In the genomic region with DNA sequence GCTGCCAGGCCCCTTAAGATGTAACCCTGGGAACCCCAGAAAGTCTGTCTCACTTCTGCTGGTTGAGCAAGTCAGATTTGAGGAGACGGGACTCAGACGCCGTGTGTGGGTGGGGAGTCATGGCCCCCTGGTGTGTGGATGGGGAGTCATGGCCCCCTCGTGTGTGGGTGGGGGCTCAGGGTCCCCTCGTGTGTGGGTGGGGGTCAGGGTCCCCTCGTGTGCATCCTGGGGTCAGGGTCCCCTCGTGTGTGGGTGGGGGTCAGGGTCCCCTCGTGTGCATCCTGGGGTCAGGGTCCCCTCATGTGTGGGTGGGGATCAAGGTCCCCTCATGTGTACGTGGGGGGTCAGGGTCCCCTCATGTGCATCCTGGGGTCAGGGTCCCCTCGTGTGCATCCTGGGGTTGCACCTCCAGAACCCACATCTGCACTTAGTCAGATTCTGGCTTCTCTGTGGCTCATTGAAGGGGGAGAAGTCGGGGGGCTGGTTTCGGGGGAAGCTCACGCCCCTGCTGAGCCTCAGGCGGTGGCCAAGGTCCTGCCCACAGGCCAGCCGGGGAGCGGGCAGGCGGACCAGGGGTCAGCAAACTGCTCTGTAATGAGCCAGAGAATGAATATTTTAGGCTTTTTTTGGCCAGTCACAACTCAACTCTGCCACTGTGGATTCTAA, we compare ENCODE assay signal across 14 cellular contexts. TPM values are rescaled to one million over a fixed set of nuclear protein-coding genes. Genes with fewer than 3 reads are reported as not detected.
A peak's percentile ranks its signal among the peaks of the same experiment; 100 is the strongest.
DNase-seq lines count a peak whose midpoint lies in the region; TF ChIP-seq lines count a peak whose summit lies in the region.
"Had no signal": no experiment of that assay in that cellular context is flagged by ENCODE, and none has a peak within 500 bp of the region (broad histone marks: within the 10 kb centered on the region; RNA-seq: fewer than 3 reads in every experiment).

No MANE protein-coding gene starts in this region.

- WGBS in stomach, 5 donors, result 66 to 77% (median 71%) methylated on average over 13 to 17 of the region's 17 CpGs
- WGBS in SK-N-SH (ENCODE audit: low lambda C conversion rate), result 85% methylated on average over 9 of the region's 17 CpGs

- no peaks in the 10 kb centered on the region for H3K9me3 ChIP-seq in stomach
- H3K9me3 ChIP-seq in SK-N-SH, result no peaks in the 10 kb centered on the region
- H3K9me3 ChIP-seq in PC-9 (ENCODE audit: insufficient read depth, low read depth), result no peaks in the 10 kb centered on the region

- TF ChIP-seq RAD21 in SK-N-SH (IDR thresholded peaks at IDR 0.05; ENCODE audit: low read length), result no peak

- H3K36me3 Mint-ChIP-seq in HFFc6 (ENCODE audit: low read depth), result no peaks in the 10 kb centered on the region
- H3K36me3 Mint-ChIP-seq in activated CD4-positive, alpha-beta memory T cell treated with anti-CD3 and anti-CD28 coated beads for 36 hours, result no peaks in the 10 kb centered on the region

- H4K20me1 ChIP-seq in SK-N-SH (ENCODE audit: insufficient read depth) (no peaks in the 10 kb centered on the region), PC-9 (ENCODE audit: insufficient read depth) (no peaks in the 10 kb centered on the region)

- TF ChIP-seq EP300 in stomach (IDR thresholded peaks at IDR 0.05) (no peak), SK-N-SH (IDR thresholded peaks at IDR 0.05; ENCODE audit: borderline replicate concordance in 1 of 2, low read depth in 1 of 2, low read length in 1 of 2) (no peak)

- H3K4me1 ChIP-seq in stomach (peaks cover 34 to 68% (median 43%) of the 10 kb centered on the region in 4 donors), SK-N-SH (ENCODE audit: control insufficient read depth in 1 of 2, insufficient read depth in 2 of 2, low read depth in 1 of 2, low read length in 1 of 2) (peaks cover 24 to 25% of the 10 kb centered on the region in 2 experiments; a peak in 3 of 4 replicates), PC-9 (replicated peaks; ENCODE audit: insufficient read depth) (peaks cover 26% of the 10 kb centered on the region)

- H3K4me3 ChIP-seq in stomach (no peak overlapping the region), SK-N-SH (ENCODE audit: low read depth in 2 of 2, low read length in 1 of 2) (no peak overlapping the region), PC-9 (no peak overlapping the region)

- CTCF ChIA-PET in SK-N-SH (lab: Yijun Ruan, JAX) (interaction anchor here (1.2 to 2.0 kb wide), 3 partner anchors 28 to 184 kb away, joined by 3 to 7 read pairs (median 5); no protein-coding TSS in a partner anchor), PC-9 (lab: Charles Lee) (interaction anchor here (0.6 kb wide), 1 partner anchor 558 kb away, joined by 5 read pairs; no protein-coding TSS in a partner anchor)
- CTCF ChIA-PET in activated CD4-positive, alpha-beta memory T cell treated with anti-CD3 and anti-CD28 coated beads for 36 hours (lab: Charles Lee), result no interaction called here

- TF ChIP-seq POLR2A in stomach (IDR thresholded peaks at IDR 0.05), result no peak

- H3K27ac ChIP-seq in cingulate gyrus (ENCODE audit: low read depth, low read length) (peak overlapping the region; percentile 72), stomach (peak overlapping the region in 4 of 5 donors; percentile 79 to 81 (median 80)), SK-N-SH (ENCODE audit: low read depth in 2 of 2, low read length in 1 of 2) (peak overlapping the region in 1 of 2 experiments; percentile 87; a peak in 1 of 4 replicates), PC-9 (no peak overlapping the region)

- peaks cover 5% of the 10 kb centered on the region for H3K27me3 Mint-ChIP-seq in HFFc6 (ENCODE audit: insufficient read depth)
- H3K27me3 Mint-ChIP-seq in activated CD4-positive, alpha-beta memory T cell treated with anti-CD3 and anti-CD28 coated beads for 36 hours, result peaks cover 2% of the 10 kb centered on the region
- H3K27me3 Mint-ChIP-seq: activated CD8-positive, alpha-beta T cell treated with anti-CD3 and anti-CD28 coated beads for 36 hours had no signal

- DNase-seq in HFFc6 (no peak), mesenteric fat pad (ENCODE audit: low spot score) (peak; percentile 79), stomach (no peak), NCI-H82 treated with DMSO at 0.1 percent for 48 hours (lab: John Stamatoyannopoulos, UW; ENCODE audit: unreplicated experiment) (no peak), SK-N-SH (no peak), PC-9 (no peak)
- DNase-seq in activated CD4-positive, alpha-beta memory T cell treated with anti-CD3 and anti-CD28 coated beads for 36 hours, result no peak
- DNase-seq: activated CD8-positive, alpha-beta T cell treated with anti-CD3 and anti-CD28 coated beads for 36 hours; activated gamma-delta T cell; hippocampal formation; NCI-H526; occipital lobe; stimulated activated CD4-positive, alpha-beta T cell treated with anti-CD3 and anti-CD28 coated beads, Interleukin-2, amount 100 ng/mL, for 24 hours had no signal

- no peak overlapping the region for H2AFZ ChIP-seq in SK-N-SH (ENCODE audit: low read depth)
- no peak overlapping the region for H2AFZ ChIP-seq in PC-9

- H3K9me2 ChIP-seq in SK-N-SH, result no peaks in the 10 kb centered on the region
- no peaks in the 10 kb centered on the region for H3K9me2 ChIP-seq in PC-9 (ENCODE audit: insufficient read depth)

- intact Hi-C loops in stomach (cut with DNase I; ENCODE audit: low total_unique reads), result no loop called here
- intact Hi-C loops in PC-9 (cut with micrococcal nuclease; ENCODE audit: unreplicated experiment), result no loop called here
- intact Hi-C loops in activated CD4-positive, alpha-beta memory T cell treated with anti-CD3 and anti-CD28 coated beads for 36 hours (cut with micrococcal nuclease), result no loop called here

- no peak overlapping the region for H3K4me2 ChIP-seq in SK-N-SH
- H3K4me2 ChIP-seq in PC-9, result no peak overlapping the region

- H3K27ac Mint-ChIP-seq in HFFc6, result peak overlapping the region; percentile 42; the same call in 1 of the 2 replicates
- H3K27ac Mint-ChIP-seq in activated CD4-positive, alpha-beta memory T cell treated with anti-CD3 and anti-CD28 coated beads for 36 hours, result no peak overlapping the region
- H3K27ac Mint-ChIP-seq: activated CD8-positive, alpha-beta T cell treated with anti-CD3 and anti-CD28 coated beads for 36 hours had no signal

- H3K4me1 Mint-ChIP-seq in HFFc6 (ENCODE audit: low read depth), result peaks cover 45% of the 10 kb centered on the region
- H3K4me1 Mint-ChIP-seq in activated CD4-positive, alpha-beta memory T cell treated with anti-CD3 and anti-CD28 coated beads for 36 hours (ENCODE audit: low read depth), result peaks cover 7% of the 10 kb centered on the region

- POLR2A ChIA-PET in SK-N-SH (lab: Yijun Ruan, JAX), result no interaction called here
- POLR2A ChIA-PET in PC-9 (lab: Charles Lee; ENCODE audit: unreplicated experiment), result no interaction called here
- POLR2A ChIA-PET in activated CD4-positive, alpha-beta memory T cell treated with anti-CD3 and anti-CD28 coated beads for 36 hours (lab: Charles Lee), result no interaction called here

- no peaks in the 10 kb centered on the region for H3K9me3 Mint-ChIP-seq in HFFc6
- no peaks in the 10 kb centered on the region for H3K9me3 Mint-ChIP-seq in activated CD4-positive, alpha-beta memory T cell treated with anti-CD3 and anti-CD28 coated beads for 36 hours
- H3K9me3 Mint-ChIP-seq: activated CD8-positive, alpha-beta T cell treated with anti-CD3 and anti-CD28 coated beads for 36 hours had no signal

- H3K27me3 ChIP-seq in stomach (peaks cover 0 to 14% (median 0%) of the 10 kb centered on the region in 3 donors), SK-N-SH (ENCODE audit: insufficient read depth) (no peaks in the 10 kb centered on the region), PC-9 (ENCODE audit: insufficient read depth, low read depth) (no peaks in the 10 kb centered on the region)

- H3K79me2 ChIP-seq in SK-N-SH (ENCODE audit: insufficient read depth) (no peaks in the 10 kb centered on the region), PC-9 (ENCODE audit: low read depth) (no peaks in the 10 kb centered on the region)

- BruUV-seq in PC-9 (replicated peaks; lab: Mats Ljungman, UMichigan), result no TSS peak

- H3F3A ChIP-seq in SK-N-SH (replicated peaks; ENCODE audit: insufficient read depth), result no peaks in the 10 kb centered on the region
- peaks cover 5% of the 10 kb centered on the region; the same call in 1 of the 2 replicates for H3F3A ChIP-seq in PC-9 (ENCODE audit: insufficient read depth, low read depth)

- H3K4me3 Mint-ChIP-seq in HFFc6, result no peak overlapping the region
- H3K4me3 Mint-ChIP-seq in activated CD4-positive, alpha-beta memory T cell treated with anti-CD3 and anti-CD28 coated beads for 36 hours, result no peak overlapping the region
- H3K4me3 Mint-ChIP-seq: activated CD8-positive, alpha-beta T cell treated with anti-CD3 and anti-CD28 coated beads for 36 hours had no signal

- no peaks in the 10 kb centered on the region for H3K36me3 ChIP-seq in stomach
- no peaks in the 10 kb centered on the region for H3K36me3 ChIP-seq in SK-N-SH (replicated peaks in 1 of 2; ENCODE audit: control insufficient read depth in 1 of 2, insufficient read depth in 2 of 2, low read length in 1 of 2)
- H3K36me3 ChIP-seq in PC-9 (ENCODE audit: low read depth), result no peaks in the 10 kb centered on the region

- H3K9ac ChIP-seq in SK-N-SH, result no peak overlapping the region; the same call in 1 of the 2 replicates

- TF ChIP-seq CTCF in HFFc6 (IDR thresholded peaks at IDR 0.05), result no peak
- no peak for TF ChIP-seq CTCF in stomach (IDR thresholded peaks at IDR 0.05)
- no peak for TF ChIP-seq CTCF in SK-N-SH (IDR thresholded peaks at IDR 0.05)
- TF ChIP-seq CTCF in PC-9 (conservative IDR thresholded peaks at IDR 0.05), result no peak

TF ChIP-seq in SK-N-SH, 30 proteins besides CTCF, POLR2A, EP300 and RAD21 (continues in another document):
- TF ChIP-seq TCF12 (IDR thresholded peaks at IDR 0.05), result no peak
- TF ChIP-seq MEF2A (IDR thresholded peaks at IDR 0.05; ENCODE audit: borderline replicate concordance, low read depth), result no peak
- TF ChIP-seq, protein P1, sequence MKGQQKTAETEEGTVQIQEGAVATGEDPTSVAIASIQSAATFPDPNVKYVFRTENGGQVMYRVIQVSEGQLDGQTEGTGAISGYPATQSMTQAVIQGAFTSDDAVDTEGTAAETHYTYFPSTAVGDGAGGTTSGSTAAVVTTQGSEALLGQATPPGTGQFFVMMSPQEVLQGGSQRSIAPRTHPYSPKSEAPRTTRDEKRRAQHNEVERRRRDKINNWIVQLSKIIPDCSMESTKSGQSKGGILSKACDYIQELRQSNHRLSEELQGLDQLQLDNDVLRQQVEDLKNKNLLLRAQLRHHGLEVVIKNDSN (IDR thresholded peaks at IDR 0.05; ENCODE audit: borderline replicate concordance, low read depth), result no peak

RNA-seq across cellular contexts. Expression of a gene that starts 33.4 kb away (rescaled TPM):
- total RNA-seq in HFFc6 (2021; fragmentation: NEBNext Ultra II Directional; extraction: Animal tissue kit (Norgen Biotek cat#: 25700)), result 100 to 1,000 TPM in 1 of 6 experiments, 10 to 100 TPM in 5; 78.2 to 112 (median 80.3) TPM
- total RNA-seq in mesenteric fat pad, result 29.6 TPM
- total RNA-seq in stomach, result 10 to 100 TPM; 19.2 to 34.2 (median 29.3) TPM
- 10 to 100 TPM in 1 of 3 donors, 1 to 10 TPM in 2; 7.4 to 15.9 (median 9.5) TPM for polyA plus RNA-seq in stomach
- polyA plus RNA-seq in SK-N-SH (2012; rRNA removed), result 45.5 and 53.3 TPM in 2 replicates
- polyA plus RNA-seq in SK-N-SH (2012; cell fraction: cytosol; rRNA removed), result 27.6 and 33.4 TPM in 2 replicates
- polyA plus RNA-seq in SK-N-SH (2012; cell fraction: nucleus; rRNA removed), result 208 and 214 TPM in 2 replicates
- 29.0 and 32.6 TPM in 2 replicates for total RNA-seq in PC-9 (2021)
- total RNA-seq in activated CD4-positive, alpha-beta memory T cell treated with anti-CD3 and anti-CD28 coated beads for 36 hours, result 10 to 100 TPM; 14.3 TPM
